18 cellular contexts compared by ENCODE assay signal in genomic region chr17:32970281-32970680, GRCh38. TPM values are rescaled to one million over a fixed set of nuclear protein-coding genes. Genes with fewer than 3 reads are reported as not detected.
DNase-seq lines count a peak whose midpoint lies in the region; ATAC-seq and TF ChIP-seq lines count a peak whose summit lies in the region.
"Had no signal": no experiment of that assay in that cellular context is flagged by ENCODE, and none has a peak within 500 bp of the region (broad histone marks: within the 10 kb centered on the region; RNA-seq: fewer than 3 reads in every experiment).

No MANE protein-coding gene starts in this region.

- H3K9me3 ChIP-seq in SJCRH30 (replicated peaks), result peaks cover 4% of the 10 kb centered on the region; the same call in 1 of the 2 replicates
- H3K9me3 ChIP-seq in mucosa of descending colon, result no peaks in the 10 kb centered on the region

- peak; percentile 38 for ATAC-seq in mucosa of descending colon
- ATAC-seq in HG03196 (IDR thresholded peaks at IDR 0.05; ENCODE audit: unreplicated experiment), result no peak
- ATAC-seq: effector memory CD8-positive, alpha-beta T cell; stimulated activated memory B cell treated with anti-CD40 and anti-IgM and Interleukin-4, amounts not matched to agents 10 μg/mL and 1 μg/mL and 100 μg/mL, for 72 hours had no signal

- H3K4me3 ChIP-seq in SJCRH30, result no peak overlapping the region
- no peak overlapping the region for H3K4me3 ChIP-seq in mucosa of descending colon
- H3K4me3 ChIP-seq: cardiac muscle cell, skin epidermis had no signal

- H3K36me3 ChIP-seq in SJCRH30, result no peaks in the 10 kb centered on the region
- H3K36me3 ChIP-seq in mucosa of descending colon (ENCODE audit: low read depth), result no peaks in the 10 kb centered on the region
- H3K36me3 ChIP-seq: cardiac muscle cell had no signal

- H3K27me3 ChIP-seq in SJCRH30, result peaks cover 4% of the 10 kb centered on the region; the same call in 1 of the 2 replicates
- H3K27me3 ChIP-seq: cardiac muscle cell had no signal

- H3K27ac ChIP-seq in SJCRH30, result no peak overlapping the region; the same call in 1 of the 2 replicates
- H3K27ac ChIP-seq: cardiac muscle cell, skin epidermis had no signal

- intact Hi-C loops in mucosa of descending colon (cut with DNase I, micrococcal nuclease), result no loop called here

- peaks cover 13% of the 10 kb centered on the region for H3K4me1 ChIP-seq in SJCRH30
- peaks cover 4% of the 10 kb centered on the region for H3K4me1 ChIP-seq in mucosa of descending colon (ENCODE audit: low read depth)

- DNase-seq in Daoy (ENCODE audit: low read depth) (peak; percentile 39), HCEC 1CT (peak; percentile 67), SJCRH30 (peak; percentile 36 to 48), mucosa of descending colon (peak in 1 of 3 donors; percentile 50), COLO668 (lab: John Stamatoyannopoulos, UW; ENCODE audit: unreplicated experiment) (no peak), cerebellum (ENCODE audit: low spot score) (no peak), foreskin melanocyte (no peak)
- DNase-seq: activated CD4-positive, alpha-beta T cell treated with anti-CD3 and anti-CD28 coated beads for 1 hour; effector memory CD8-positive, alpha-beta T cell; mesendoderm; NCI-H2081 treated with DMSO at 0.1 percent for 48 hours; occipital lobe had no signal

- no peak for TF ChIP-seq CTCF in mucosa of descending colon (IDR thresholded peaks at IDR 0.05)

RNA-seq across cellular contexts. Expression of gene SPACA3, which starts 21.4 kb away (rescaled TPM):
- total RNA-seq in Daoy (2014; rRNA removed; shearing (Covaris generic)), result not detected in 2 replicates
- not detected in 2 replicates for total RNA-seq in SJCRH30 (2014; rRNA removed; shearing (Covaris generic))
- total RNA-seq in mucosa of descending colon (not detected), cerebellum (not detected)
- total RNA-seq: activated naive CD4-positive, alpha-beta T cell treated with anti-CD3 and anti-CD28 coated beads, Interleukin-2, amount 50 U/mL, for 72 hours; cardiac muscle cell; occipital lobe; T-helper 1 cell treated with Interleukin-12 subunit alpha and Interleukin-12 subunit beta and Interleukin-4 antibody, amounts not matched to agents 30 ng/mL and 1 ng/mL, for 36 hours had no signal

RNA-seq across cellular contexts. Expression of gene TMEM98, which starts 42.3 kb away (rescaled TPM):
- 57.9 and 67.3 TPM in 2 replicates for total RNA-seq in Daoy (2014; rRNA removed; shearing (Covaris generic))
- 68.6 and 71.8 TPM in 2 replicates for total RNA-seq in SJCRH30 (2014; rRNA removed; shearing (Covaris generic))
- total RNA-seq in mucosa of descending colon (100 to 1,000 TPM in 1 of 3 donors, 10 to 100 TPM in 2; 56.4 to 175 (median 85.9) TPM), cerebellum (46.9 TPM)
- total RNA-seq: activated naive CD4-positive, alpha-beta T cell treated with anti-CD3 and anti-CD28 coated beads, Interleukin-2, amount 50 U/mL, for 72 hours had no signal

Comparison
In these comparisons a context has a peak if more than half of its experiments do, and no peak if none do; other contexts are left out.
1. DNase-seq: peak in Daoy (single experiment), HCEC 1CT (single experiment) and SJCRH30 (2 of 2); none in COLO668 (single experiment), cerebellum (single experiment) and foreskin melanocyte (single experiment).